In the genomic region with DNA sequence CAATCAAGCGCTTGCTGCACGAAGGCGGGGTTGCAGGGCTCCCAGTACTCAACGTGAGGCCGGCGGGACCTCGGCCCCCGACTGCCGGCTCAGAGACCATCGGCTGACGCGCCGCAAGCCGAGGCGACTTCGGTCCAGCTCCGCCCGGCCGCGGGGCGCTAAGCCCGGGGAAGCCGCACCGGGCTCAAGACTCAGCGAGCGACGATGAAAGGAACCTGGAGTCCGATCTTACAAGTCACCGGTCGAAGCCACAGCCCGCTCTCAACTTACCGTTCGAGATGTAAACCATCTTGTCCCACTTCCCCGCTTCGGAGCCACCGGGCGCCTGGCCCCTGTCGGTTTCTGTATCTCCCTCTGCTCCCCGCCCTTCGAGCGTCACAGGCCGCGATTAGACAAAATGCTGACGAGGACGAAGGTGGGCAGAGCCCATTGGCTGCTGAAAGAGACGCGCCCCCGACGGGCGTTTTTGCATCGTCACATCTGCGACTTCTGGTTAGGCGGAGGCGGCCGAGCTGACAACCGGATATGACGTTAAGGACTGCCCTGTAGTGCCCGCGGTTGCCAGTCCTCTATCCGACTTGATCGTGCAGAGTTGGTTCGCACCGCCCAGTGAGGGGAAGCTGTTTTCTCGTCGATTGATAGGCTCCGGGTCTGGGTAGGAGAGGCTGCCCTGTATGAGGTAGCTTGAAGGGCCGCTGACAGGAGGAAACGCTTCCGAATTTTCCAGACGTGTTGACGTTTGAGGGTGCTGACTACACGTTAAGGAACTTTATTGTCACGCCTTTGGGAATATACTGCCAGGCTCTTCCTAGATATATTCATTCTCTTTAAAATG, we compare ENCODE assay signal across 8 cellular contexts.
A peak's percentile ranks its signal among the peaks of the same experiment; 100 is the strongest.
DNase-seq lines count a peak whose midpoint lies in the region; ATAC-seq and TF ChIP-seq lines count a peak whose summit lies in the region.

A gene (minus strand): TSS at position 360 of the 835 bp plus-strand sequence.

- H3K36me3 ChIP-seq in GM06990 (ENCODE audit: control insufficient read depth, insufficient read depth, low read length) = no peaks in the 10 kb centered on the region

- ATAC-seq in HG02588 (IDR thresholded peaks at IDR 0.05; ENCODE audit: unreplicated experiment) = peak; percentile 95
- ATAC-seq in SK-N-SH treated with all-trans-retinoic acid at 6 μM for 48 hours = peak; percentile 99

- TF ChIP-seq CTCF in GM06990 (IDR thresholded peaks at IDR 0.05; ENCODE audit: insufficient read depth, low read length, poor library complexity, severe bottlenecking) = no peak

- H3K27me3 Mint-ChIP-seq in activated naive CD4-positive, alpha-beta T cell treated with anti-CD3 and anti-CD28 coated beads, Interleukin-2, amount 50 U/mL, for 24 hours = peaks cover 5% of the 10 kb centered on the region

- no peaks in the 10 kb centered on the region for H3K27me3 ChIP-seq in GM06990 (replicated peaks; ENCODE audit: control insufficient read depth, insufficient read depth, low read length)

- peak within 1 kb of the TSS; percentile 95 for H3K4me3 Mint-ChIP-seq in activated naive CD4-positive, alpha-beta T cell treated with anti-CD3 and anti-CD28 coated beads, Interleukin-2, amount 50 U/mL, for 24 hours

- DNase-seq in GM06990 (ENCODE audit: extremely low read depth, insufficient read length) (peak; percentile 94), NCI-H1092 (lab: John Stamatoyannopoulos, UW) (peak; percentile 97), germinal center (ENCODE audit: low spot score) (peak; percentile 94), non-pigmented ciliary epithelial cell (ENCODE audit: low read depth) (peak; percentile 97), superior temporal gyrus (ENCODE audit: extremely low spot score) (peak; percentile 100)

- H3K27ac Mint-ChIP-seq in activated naive CD4-positive, alpha-beta T cell treated with anti-CD3 and anti-CD28 coated beads, Interleukin-2, amount 50 U/mL, for 24 hours = peak within 1 kb of the TSS; percentile 99

- H3K36me3 Mint-ChIP-seq in activated naive CD4-positive, alpha-beta T cell treated with anti-CD3 and anti-CD28 coated beads, Interleukin-2, amount 50 U/mL, for 24 hours = peaks cover 10% of the 10 kb centered on the region

- peaks cover 56% of the 10 kb centered on the region for H3K4me1 Mint-ChIP-seq in activated naive CD4-positive, alpha-beta T cell treated with anti-CD3 and anti-CD28 coated beads, Interleukin-2, amount 50 U/mL, for 24 hours

- peak within 1 kb of the TSS; percentile 97 for H3K4me3 ChIP-seq in GM06990 (replicated peaks; ENCODE audit: low read depth, low read length)

- no peaks in the 10 kb centered on the region for H3K9me3 Mint-ChIP-seq in activated naive CD4-positive, alpha-beta T cell treated with anti-CD3 and anti-CD28 coated beads, Interleukin-2, amount 50 U/mL, for 24 hours

TF ChIP-seq in SK-N-SH treated with all-trans-retinoic acid at 6 μM for 48 hours, 23 proteins besides CTCF, POLR2A, EP300 and RAD21:
- TF ChIP-seq OSR1 (CRISPR knock-in tag; IDR thresholded peaks at IDR 0.05) (no peak), ZNF565 (CRISPR knock-in tag; conservative IDR thresholded peaks at IDR 0.05; ENCODE audit: low read depth) (0 out of 2 replicates have a peak, but pooled peaks have one; percentile 5), CSDC2 (CRISPR knock-in tag; IDR thresholded peaks at IDR 0.05) (peak; percentile 72; the same call in 1 of the 2 replicates), PPARA (CRISPR knock-in tag; IDR thresholded peaks at IDR 0.05; ENCODE audit: borderline replicate concordance) (no peak), GLIS3 (CRISPR knock-in tag; IDR thresholded peaks at IDR 0.05) (0 out of 2 replicates have a peak, but pooled peaks have one; percentile 23), ESRRG (CRISPR knock-in tag; IDR thresholded peaks at IDR 0.05) (no peak)
- TF ChIP-seq, protein P1, sequence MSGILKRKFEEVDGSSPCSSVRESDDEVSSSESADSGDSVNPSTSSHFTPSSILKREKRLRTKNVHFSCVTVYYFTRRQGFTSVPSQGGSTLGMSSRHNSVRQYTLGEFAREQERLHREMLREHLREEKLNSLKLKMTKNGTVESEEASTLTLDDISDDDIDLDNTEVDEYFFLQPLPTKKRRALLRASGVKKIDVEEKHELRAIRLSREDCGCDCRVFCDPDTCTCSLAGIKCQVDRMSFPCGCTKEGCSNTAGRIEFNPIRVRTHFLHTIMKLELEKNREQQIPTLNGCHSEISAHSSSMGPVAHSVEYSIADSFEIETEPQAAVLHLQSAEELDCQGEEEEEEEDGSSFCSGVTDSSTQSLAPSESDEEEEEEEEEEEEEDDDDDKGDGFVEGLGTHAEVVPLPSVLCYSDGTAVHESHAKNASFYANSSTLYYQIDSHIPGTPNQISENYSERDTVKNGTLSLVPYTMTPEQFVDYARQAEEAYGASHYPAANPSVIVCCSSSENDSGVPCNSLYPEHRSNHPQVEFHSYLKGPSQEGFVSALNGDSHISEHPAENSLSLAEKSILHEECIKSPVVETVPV (CRISPR knock-in tag; IDR thresholded peaks at IDR 0.05) = no peak
- TF ChIP-seq, protein P2, sequence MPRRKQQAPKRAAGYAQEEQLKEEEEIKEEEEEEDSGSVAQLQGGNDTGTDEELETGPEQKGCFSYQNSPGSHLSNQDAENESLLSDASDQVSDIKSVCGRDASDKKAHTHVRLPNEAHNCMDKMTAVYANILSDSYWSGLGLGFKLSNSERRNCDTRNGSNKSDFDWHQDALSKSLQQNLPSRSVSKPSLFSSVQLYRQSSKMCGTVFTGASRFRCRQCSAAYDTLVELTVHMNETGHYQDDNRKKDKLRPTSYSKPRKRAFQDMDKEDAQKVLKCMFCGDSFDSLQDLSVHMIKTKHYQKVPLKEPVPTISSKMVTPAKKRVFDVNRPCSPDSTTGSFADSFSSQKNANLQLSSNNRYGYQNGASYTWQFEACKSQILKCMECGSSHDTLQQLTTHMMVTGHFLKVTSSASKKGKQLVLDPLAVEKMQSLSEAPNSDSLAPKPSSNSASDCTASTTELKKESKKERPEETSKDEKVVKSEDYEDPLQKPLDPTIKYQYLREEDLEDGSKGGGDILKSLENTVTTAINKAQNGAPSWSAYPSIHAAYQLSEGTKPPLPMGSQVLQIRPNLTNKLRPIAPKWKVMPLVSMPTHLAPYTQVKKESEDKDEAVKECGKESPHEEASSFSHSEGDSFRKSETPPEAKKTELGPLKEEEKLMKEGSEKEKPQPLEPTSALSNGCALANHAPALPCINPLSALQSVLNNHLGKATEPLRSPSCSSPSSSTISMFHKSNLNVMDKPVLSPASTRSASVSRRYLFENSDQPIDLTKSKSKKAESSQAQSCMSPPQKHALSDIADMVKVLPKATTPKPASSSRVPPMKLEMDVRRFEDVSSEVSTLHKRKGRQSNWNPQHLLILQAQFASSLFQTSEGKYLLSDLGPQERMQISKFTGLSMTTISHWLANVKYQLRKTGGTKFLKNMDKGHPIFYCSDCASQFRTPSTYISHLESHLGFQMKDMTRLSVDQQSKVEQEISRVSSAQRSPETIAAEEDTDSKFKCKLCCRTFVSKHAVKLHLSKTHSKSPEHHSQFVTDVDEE (CRISPR knock-in tag; IDR thresholded peaks at IDR 0.05) = peak; percentile 73; the same call in 1 of the 2 replicates

Comparison
In these comparisons a context has a peak if more than half of its experiments do, and no peak if none do; other contexts are left out.
1. Peak in every context shown above with its lines: DNase-seq, ATAC-seq and H3K4me3 ChIP-seq.